ENCODE assay signal across 1 cellular context in genomic region chr10:98745645-98746044, GRCh38.
TF ChIP-seq lines count a peak whose summit lies in the region.

No MANE protein-coding gene starts in this region.

TF ChIP-seq in GM12878, 131 proteins besides CTCF, POLR2A, EP300 and RAD21 (continued from another document):
- TF ChIP-seq CEBPB (IDR thresholded peaks at IDR 0.05; ENCODE audit: borderline replicate concordance in 1 of 2, low read depth in 2 of 2, low read length in 2 of 2) = no peak
- no peak for TF ChIP-seq POU2F2 (IDR thresholded peaks at IDR 0.05; ENCODE audit: borderline replicate concordance, low read depth, low read length)
- TF ChIP-seq SMAD1 (IDR thresholded peaks at IDR 0.05; ENCODE audit: low read depth, partially characterized antibody) = no peak
- TF ChIP-seq MEF2A (IDR thresholded peaks at IDR 0.05; ENCODE audit: insufficient read depth, low read depth, low read length) = no peak
- no peak for TF ChIP-seq HCFC1 (IDR thresholded peaks at IDR 0.05; ENCODE audit: low read length)
- TF ChIP-seq NFXL1 (IDR thresholded peaks at IDR 0.05; ENCODE audit: borderline replicate concordance) = no peak
